16 cellular contexts compared by ENCODE assay signal in genomic region chr5:139038618-139039305, GRCh38.
DNase-seq lines count a peak whose midpoint lies in the region; ATAC-seq and TF ChIP-seq lines count a peak whose summit lies in the region.
"Had no signal": no experiment of that assay in that cellular context is flagged by ENCODE, and none has a peak within 500 bp of the region (broad histone marks: within the 10 kb centered on the region; RNA-seq: fewer than 3 reads in every experiment).

No MANE protein-coding gene starts in this region.

- DNase-seq in left ventricle myocardium superior, result no peak
- DNase-seq in right atrium auricular region (ENCODE audit: low spot score), result no peak
- peak; percentile 40 for DNase-seq in WERI-Rb-1
- DNase-seq in right cardiac atrium, result no peak
- no peak for DNase-seq in SKM-1 (lab: John Stamatoyannopoulos, UW; ENCODE audit: unreplicated experiment)
- no peak for DNase-seq in uterus
- no peak for DNase-seq in tibial artery
- DNase-seq: activated CD4-positive, alpha-beta T cell treated with anti-CD3 and anti-CD28 coated beads, Interleukin-2, amount 50 U/mL, for 48 hours; DMS79; foreskin fibroblast; midbrain; NCI-H1694; stimulated activated CD4-positive, alpha-beta T cell treated with anti-CD3 and anti-CD28 coated beads, Interleukin-12 subunit alpha, Interleukin-12 subunit beta, amount 100 ng/mL, for 4 hours; T-helper 9 cell had no signal

- H3K27me3 ChIP-seq in right atrium auricular region (no peaks in the 10 kb centered on the region), WERI-Rb-1 (ENCODE audit: insufficient read depth, low read depth, severe bottlenecking) (no peaks in the 10 kb centered on the region), right cardiac atrium (ENCODE audit: control insufficient read depth, insufficient read depth) (no peaks in the 10 kb centered on the region), uterus (no peaks in the 10 kb centered on the region), tibial artery (no peaks in the 10 kb centered on the region)

- intact Hi-C loops in left ventricle myocardium superior (cut with micrococcal nuclease) (no loop called here), right cardiac atrium (cut with DNase I) (no loop called here), uterus (cut with DNase I; ENCODE audit: low total_unique reads) (no loop called here), tibial artery (cut with DNase I; ENCODE audit: low total_unique reads) (no loop called here)

- H3K36me3 ChIP-seq in right atrium auricular region, result no peaks in the 10 kb centered on the region
- peaks cover 23% of the 10 kb centered on the region for H3K36me3 ChIP-seq in WERI-Rb-1
- H3K36me3 ChIP-seq in uterus, result no peaks in the 10 kb centered on the region
- peaks cover 0 to 3% (median 0%) of the 10 kb centered on the region in 3 donors for H3K36me3 ChIP-seq in tibial artery

- TF ChIP-seq CTCF in right atrium auricular region (IDR thresholded peaks at IDR 0.05) (no peak), WERI-Rb-1 (IDR thresholded peaks at IDR 0.05; ENCODE audit: low read depth, low read length) (peak; percentile 78), uterus (IDR thresholded peaks at IDR 0.05) (no peak), tibial artery (IDR thresholded peaks at IDR 0.05) (no peak)

- ATAC-seq in left ventricle myocardium superior (peak; percentile 18), right cardiac atrium (peak; percentile 31 to 40), GM21576 (IDR thresholded peaks at IDR 0.05; ENCODE audit: unreplicated experiment) (no peak)

- H3K9me3 ChIP-seq in right atrium auricular region (no peaks in the 10 kb centered on the region), WERI-Rb-1 (ENCODE audit: severe bottlenecking) (no peaks in the 10 kb centered on the region), right cardiac atrium (ENCODE audit: control insufficient read depth, low read length) (no peaks in the 10 kb centered on the region), uterus (no peaks in the 10 kb centered on the region), tibial artery (no peaks in the 10 kb centered on the region)

- H3K4me3 ChIP-seq in right atrium auricular region (no peak overlapping the region), WERI-Rb-1 (ENCODE audit: low read depth, low read length) (no peak overlapping the region), right cardiac atrium (ENCODE audit: low read length) (no peak overlapping the region), uterus (no peak overlapping the region), tibial artery (no peak overlapping the region)

- no peak for TF ChIP-seq POLR2A in uterus (IDR thresholded peaks at IDR 0.05)

- H3K4me1 ChIP-seq in right atrium auricular region, result no peaks in the 10 kb centered on the region
- no peaks in the 10 kb centered on the region for H3K4me1 ChIP-seq in right cardiac atrium (ENCODE audit: control insufficient read depth, insufficient read depth, low read length)
- H3K4me1 ChIP-seq in uterus, result no peaks in the 10 kb centered on the region
- H3K4me1 ChIP-seq in tibial artery, result no peaks in the 10 kb centered on the region
- H3K4me1 ChIP-seq: parathyroid adenoma had no signal

- 85% methylated on average over 7 of the region's 7 CpGs for WGBS in right cardiac atrium

- H3K27ac ChIP-seq in right atrium auricular region (no peak overlapping the region), WERI-Rb-1 (no peak overlapping the region), right cardiac atrium (ENCODE audit: low read length) (no peak overlapping the region), uterus (no peak overlapping the region), tibial artery (no peak overlapping the region)
- H3K27ac ChIP-seq: parathyroid adenoma had no signal
